8 cellular contexts compared by ENCODE assay signal in genomic region chr7:140506788-140507464, GRCh38. TPM values are rescaled to one million over a fixed set of nuclear protein-coding genes. Genes with fewer than 3 reads are reported as not detected.
DNase-seq lines count a peak whose midpoint lies in the region; ATAC-seq and TF ChIP-seq lines count a peak whose summit lies in the region.

No MANE protein-coding gene starts in this region.

- DNase-seq in AG10803 (ENCODE audit: low read depth) (peak; percentile 66), M059J (ENCODE audit: low read depth) (peak; percentile 30), amniotic epithelial cell (ENCODE audit: low read depth) (peak; percentile 31), left kidney (ENCODE audit: low read depth, low spot score) (peak; percentile 71), T-cell (no peak)
- no peak for DNase-seq in stimulated activated CD4-positive, alpha-beta T cell treated with anti-CD3 and anti-CD28 coated beads, Interleukin-2, amount 100 ng/mL, for 24 hours
- DNase-seq in activated CD8-positive, alpha-beta T cell treated with anti-CD3 and anti-CD28 coated beads for 36 hours = no peak
- DNase-seq in stimulated activated CD4-positive, alpha-beta T cell treated with anti-CD3 and anti-CD28 coated beads, Interleukin-15, amount 100 ng/mL, for 24 hours = no peak

- H3K4me3 Mint-ChIP-seq in T-cell = no peak overlapping the region
- H3K4me3 Mint-ChIP-seq in activated CD8-positive, alpha-beta T cell treated with anti-CD3 and anti-CD28 coated beads for 36 hours = no peak overlapping the region

- peak; percentile 21; the same call in 1 of the 2 replicates for TF ChIP-seq CTCF in AG10803 (conservative IDR thresholded peaks at IDR 0.05; ENCODE audit: low read length)
- no peak for TF ChIP-seq CTCF in activated CD8-positive, alpha-beta T cell treated with anti-CD3 and anti-CD28 coated beads for 36 hours (IDR thresholded peaks at IDR 0.05)

- ATAC-seq in T-cell (replicated peaks in 1 of 4) = no peak
- ATAC-seq in activated CD8-positive, alpha-beta T cell treated with anti-CD3 and anti-CD28 coated beads for 36 hours = no peak

- H3K4me1 Mint-ChIP-seq in T-cell = no peaks in the 10 kb centered on the region
- no peaks in the 10 kb centered on the region for H3K4me1 Mint-ChIP-seq in activated CD8-positive, alpha-beta T cell treated with anti-CD3 and anti-CD28 coated beads for 36 hours (ENCODE audit: low read depth)

- POLR2A ChIA-PET in T-cell (lab: Charles Lee) = interaction anchor here in 1 of 2 donors (0.6 kb wide), 1 partner anchor 9 kb away, joined by 3 read pairs; no protein-coding TSS in a partner anchor
- POLR2A ChIA-PET in activated CD8-positive, alpha-beta T cell treated with anti-CD3 and anti-CD28 coated beads for 36 hours (lab: Charles Lee) = no interaction called here

- intact Hi-C loops in activated CD8-positive, alpha-beta T cell treated with anti-CD3 and anti-CD28 coated beads for 36 hours (cut with micrococcal nuclease) = no loop called here

- no peak overlapping the region for H3K4me3 ChIP-seq in AG10803 (ENCODE audit: low read length)

- no peak overlapping the region for H3K27ac Mint-ChIP-seq in T-cell
- H3K27ac Mint-ChIP-seq in activated CD8-positive, alpha-beta T cell treated with anti-CD3 and anti-CD28 coated beads for 36 hours = no peak overlapping the region

- no peaks in the 10 kb centered on the region for H3K9me3 Mint-ChIP-seq in T-cell
- no peaks in the 10 kb centered on the region for H3K9me3 Mint-ChIP-seq in activated CD8-positive, alpha-beta T cell treated with anti-CD3 and anti-CD28 coated beads for 36 hours

- H3K36me3 Mint-ChIP-seq in T-cell = no peaks in the 10 kb centered on the region
- H3K36me3 Mint-ChIP-seq in activated CD8-positive, alpha-beta T cell treated with anti-CD3 and anti-CD28 coated beads for 36 hours (ENCODE audit: low read depth) = no peaks in the 10 kb centered on the region

- CTCF ChIA-PET in T-cell (lab: Charles Lee) = interaction anchor here in 1 of 2 donors (0.6 kb wide), 1 partner anchor 70 kb away, joined by 4 read pairs; no protein-coding TSS in a partner anchor
- CTCF ChIA-PET in activated CD8-positive, alpha-beta T cell treated with anti-CD3 and anti-CD28 coated beads for 36 hours (lab: Charles Lee) = no interaction called here

- no peaks in the 10 kb centered on the region for H3K27me3 Mint-ChIP-seq in T-cell
- H3K27me3 Mint-ChIP-seq in activated CD8-positive, alpha-beta T cell treated with anti-CD3 and anti-CD28 coated beads for 36 hours = no peaks in the 10 kb centered on the region

RNA-seq across cellular contexts. Expression of gene MKRN1, which starts 27.6 kb away (rescaled TPM):
- 49.3 and 77.7 TPM in 2 replicates for total RNA-seq in M059J (2014; rRNA removed; shearing (Covaris generic))
- 100 to 1,000 TPM; 108 to 146 (median 137) TPM for total RNA-seq in T-cell
- total RNA-seq in activated CD8-positive, alpha-beta T cell treated with anti-CD3 and anti-CD28 coated beads for 36 hours = 10 to 100 TPM; 55.5 to 56.4 TPM

Comparison
In these comparisons a context has a peak if more than half of its experiments do, and no peak if none do; other contexts are left out.
1. DNase-seq: peak in AG10803 (single experiment), M059J (single experiment), amniotic epithelial cell (single experiment) and left kidney (single experiment); none in stimulated activated CD4-positive, alpha-beta T cell treated with anti-CD3 and anti-CD28 coated beads, Interleukin-2, amount 100 ng/mL, for 24 hours (0 of 2), T-cell (0 of 34), activated CD8-positive, alpha-beta T cell treated with anti-CD3 and anti-CD28 coated beads for 36 hours (single experiment) and stimulated activated CD4-positive, alpha-beta T cell treated with anti-CD3 and anti-CD28 coated beads, Interleukin-15, amount 100 ng/mL, for 24 hours (single experiment).